In genomic region chr19:45866400-45867176, GRCh38 we compare ENCODE assay signal across 1 cellular context.
TF ChIP-seq lines count a peak whose summit lies in the region.

No MANE protein-coding gene starts in this region.

TF ChIP-seq in HepG2, 621 proteins besides CTCF, POLR2A, EP300 and RAD21 (continued from another document):
- TF ChIP-seq ZXDC (CRISPR knock-in tag; IDR thresholded peaks at IDR 0.05): no peak
- peak; percentile 56 for TF ChIP-seq POLR2G (IDR thresholded peaks at IDR 0.05; ENCODE audit: low read depth, low read length)
- no peak for TF ChIP-seq SP5 (CRISPR knock-in tag; IDR thresholded peaks at IDR 0.05; ENCODE audit: borderline replicate concordance, low read depth)
- TF ChIP-seq ZBTB3 (CRISPR knock-in tag; IDR thresholded peaks at IDR 0.05; ENCODE audit: borderline replicate concordance, low read depth): no peak
- TF ChIP-seq THAP9 (CRISPR knock-in tag; IDR thresholded peaks at IDR 0.05; ENCODE audit: borderline replicate concordance): no peak
- TF ChIP-seq IRF1 (CRISPR knock-in tag; IDR thresholded peaks at IDR 0.05; ENCODE audit: low read depth): 0 out of 2 replicates have a peak, but pooled peaks have one; percentile 16
- no peak for TF ChIP-seq ZFP36L2 (CRISPR knock-in tag; IDR thresholded peaks at IDR 0.05)
